In the genomic region with DNA sequence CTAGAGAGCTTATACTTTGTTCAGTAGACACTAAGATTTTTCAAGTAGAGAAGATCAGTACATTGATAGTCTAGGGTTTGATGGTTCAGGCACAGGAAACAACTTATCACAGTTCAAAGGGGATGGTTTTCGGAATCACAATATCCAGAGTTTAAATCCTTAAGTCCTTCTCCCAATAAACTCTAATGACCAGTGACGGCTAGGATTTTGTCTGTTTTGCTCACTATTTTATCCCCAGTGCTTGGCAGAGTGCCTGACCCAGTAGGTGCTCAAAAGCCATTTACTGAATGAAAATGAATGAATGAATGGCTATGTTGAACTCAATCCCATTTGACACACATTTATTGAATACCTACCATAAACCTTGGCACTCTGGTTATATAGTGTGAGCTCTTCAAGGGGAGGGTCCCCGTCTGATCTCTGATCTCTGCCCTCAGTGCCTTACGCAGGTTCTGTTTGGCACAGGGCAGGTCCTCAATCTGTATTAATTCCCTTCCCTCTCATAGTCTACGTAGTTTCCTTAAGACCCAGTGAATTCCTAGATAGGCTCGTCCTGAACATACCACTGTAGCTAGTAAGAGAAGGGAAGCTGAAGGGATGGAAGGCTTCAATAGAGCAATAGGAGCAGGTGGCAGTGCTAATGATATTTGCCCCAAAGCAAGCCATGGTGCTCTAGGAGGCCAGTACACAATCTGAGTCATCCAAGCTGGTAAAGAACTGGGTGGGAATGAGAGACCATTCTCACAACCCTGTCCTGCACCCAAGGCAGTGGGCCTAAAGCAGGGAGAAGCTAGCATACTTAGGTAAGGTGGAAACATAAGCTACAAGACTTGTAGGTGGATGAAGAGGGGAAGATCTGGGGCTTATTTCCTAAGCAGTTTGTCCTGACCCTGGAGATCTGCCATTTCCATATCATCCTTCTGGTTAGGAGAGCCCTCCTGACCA, we compare ENCODE assay signal across 18 cellular contexts.
"Had no signal": no experiment of that assay in that cellular context is flagged by ENCODE, and none has a peak within 500 bp of the region (broad histone marks: within the 10 kb centered on the region; RNA-seq: fewer than 3 reads in every experiment).

No MANE protein-coding gene starts in this region.

- H3K27me3 ChIP-seq: brain microvascular endothelial cell, suprapubic skin, upper lobe of left lung had no signal

- H3K9me3 ChIP-seq: lower lobe of right lung, suprapubic skin, upper lobe of left lung had no signal

- H3K4me3 ChIP-seq: lower lobe of right lung, skin epidermis, suprapubic skin, upper lobe of left lung had no signal

- DNase-seq: activated CD4-positive, alpha-beta T cell treated with anti-CD3 and anti-CD28 coated beads for 1 hour; activated CD4-positive, alpha-beta T cell treated with anti-CD3 and anti-CD28 coated beads, Interleukin-2, amount 50 U/mL, for 4 hours; activated naive CD4-positive, alpha-beta T cell treated with Interleukin-2 at 50 U/mL for 16 hours; anterior cingulate cortex; brain microvascular endothelial cell; dermis blood vessel endothelial cell; effector memory CD8-positive, alpha-beta T cell; foreskin melanocyte; head of caudate nucleus; left cardiac atrium; lower lobe of right lung; nucleus accumbens; stimulated activated CD4-positive, alpha-beta T cell treated with anti-CD3 and anti-CD28 coated beads, Interleukin-4, amount 100 ng/mL, for 24 hours; stimulated activated naive CD8-positive, alpha-beta T cell treated with anti-CD3 and anti-CD28 coated beads, Interleukin-15, Interleukin-2, amounts not matched to agents 100 U/mL and 50 U/mL, for 24 hours had no signal

- H3K36me3 ChIP-seq: brain microvascular endothelial cell, lower lobe of right lung, suprapubic skin, upper lobe of left lung had no signal

- H3K27ac ChIP-seq: brain microvascular endothelial cell, lower lobe of right lung, skin epidermis, suprapubic skin, upper lobe of left lung, VCaP had no signal
